In genomic region chr14:24630872-24631477, GRCh38 we compare ENCODE assay signal across 14 cellular contexts. TPM values are rescaled to one million over a fixed set of nuclear protein-coding genes. Genes with fewer than 3 reads are reported as not detected.
DNase-seq lines count a peak whose midpoint lies in the region; ATAC-seq, FAIRE-seq and TF ChIP-seq lines count a peak whose summit lies in the region.
"Had no signal": no experiment of that assay in that cellular context is flagged by ENCODE, and none has a peak within 500 bp of the region (broad histone marks: within the 10 kb centered on the region; RNA-seq: fewer than 3 reads in every experiment).

No MANE protein-coding gene starts in this region.

- no peak for ATAC-seq in activated CD8-positive, alpha-beta T cell treated with anti-CD3 and anti-CD28 coated beads, Interleukin-2, amount 10 ng/mL, durations not matched to agents 7 days and 5 days
- ATAC-seq in HG03378 (IDR thresholded peaks at IDR 0.05; ENCODE audit: unreplicated experiment) (no peak), HG03521 (IDR thresholded peaks at IDR 0.05; ENCODE audit: unreplicated experiment) (no peak)
- ATAC-seq: sciatic nerve had no signal

- H3K4me3 Mint-ChIP-seq in activated CD8-positive, alpha-beta T cell treated with anti-CD3 and anti-CD28 coated beads, Interleukin-2, amount 10 ng/mL, durations not matched to agents 7 days and 5 days = peak overlapping the region; percentile 93

- H3K27me3 Mint-ChIP-seq in activated CD8-positive, alpha-beta T cell treated with anti-CD3 and anti-CD28 coated beads, Interleukin-2, amount 10 ng/mL, durations not matched to agents 7 days and 5 days (ENCODE audit: low read depth) = no peaks in the 10 kb centered on the region

- H3K4me3 ChIP-seq in AG09309 (ENCODE audit: control insufficient read depth, low read depth, low read length) (no peak overlapping the region), LNCaP clone FGC (ENCODE audit: low read depth, low read length) (no peak overlapping the region)
- H3K4me3 ChIP-seq: BLaER1 had no signal

- H3K27ac Mint-ChIP-seq in activated CD8-positive, alpha-beta T cell treated with anti-CD3 and anti-CD28 coated beads, Interleukin-2, amount 10 ng/mL, durations not matched to agents 7 days and 5 days = peak overlapping the region; percentile 98

- H3K36me3 Mint-ChIP-seq in activated CD8-positive, alpha-beta T cell treated with anti-CD3 and anti-CD28 coated beads, Interleukin-2, amount 10 ng/mL, durations not matched to agents 7 days and 5 days (ENCODE audit: low read depth) = peaks cover 67% of the 10 kb centered on the region

- peaks cover 74% of the 10 kb centered on the region for H3K4me1 Mint-ChIP-seq in activated CD8-positive, alpha-beta T cell treated with anti-CD3 and anti-CD28 coated beads, Interleukin-2, amount 10 ng/mL, durations not matched to agents 7 days and 5 days (ENCODE audit: low read depth)

- no peak for FAIRE-seq in HTR-8/SVneo (lab: Jason Lieb, UNC)
- FAIRE-seq: endothelial cell of umbilical vein had no signal

- CTCF ChIA-PET in activated CD8-positive, alpha-beta T cell treated with anti-CD3 and anti-CD28 coated beads, Interleukin-2, amount 10 ng/mL, durations not matched to agents 7 days and 5 days (lab: Charles Lee) = interaction anchor here (1.0 to 7.6 kb wide), 5 partner anchors 19 to 59 kb away, joined by 3 to 82 read pairs (median 4); partner anchors contain the start of gene GZMH

- no peak for TF ChIP-seq CTCF in AG09309 (IDR thresholded peaks at IDR 0.05; ENCODE audit: control insufficient read depth, insufficient read depth, low read depth, low read length, missing control alignments)
- TF ChIP-seq CTCF in LNCaP clone FGC (IDR thresholded peaks at IDR 0.05; ENCODE audit: control insufficient read depth, extremely low read depth, insufficient read depth) = no peak

- DNase-seq in AG09309 (ENCODE audit: low read depth) (peak; percentile 7), LNCaP clone FGC (ENCODE audit: low read depth) (peak; percentile 74), iPS-NIHi11 (ENCODE audit: low spot score) (peak; percentile 26), HTR-8/SVneo (ENCODE audit: insufficient read length, low spot score) (no peak)
- DNase-seq in activated CD8-positive, alpha-beta T cell treated with anti-CD3 and anti-CD28 coated beads, Interleukin-2, amount 10 ng/mL, durations not matched to agents 7 days and 5 days = no peak
- DNase-seq in activated naive CD4-positive, alpha-beta T cell treated with Interleukin-2 at 50 U/mL for 16 hours = no peak
- DNase-seq: activated effector memory CD4-positive, alpha-beta T cell treated with Interleukin-2 at 50 U/mL for 16 hours; H7 had no signal

- H3K9me3 Mint-ChIP-seq in activated CD8-positive, alpha-beta T cell treated with anti-CD3 and anti-CD28 coated beads, Interleukin-2, amount 10 ng/mL, durations not matched to agents 7 days and 5 days (ENCODE audit: insufficient read depth) = no peaks in the 10 kb centered on the region

- POLR2A ChIA-PET in activated CD8-positive, alpha-beta T cell treated with anti-CD3 and anti-CD28 coated beads, Interleukin-2, amount 10 ng/mL, durations not matched to agents 7 days and 5 days (lab: Charles Lee) = interaction anchor here (0.9 to 1.4 kb wide), 2 partner anchors 21 to 63 kb away, joined by 5 read pairs; partner anchors contain the start of gene GZMH

RNA-seq across cellular contexts. Expression of gene GZMB, which starts 3.0 kb away (rescaled TPM):
- total RNA-seq in activated CD8-positive, alpha-beta T cell treated with anti-CD3 and anti-CD28 coated beads, Interleukin-2, amount 10 ng/mL, durations not matched to agents 7 days and 5 days = 100 to 1,000 TPM; 354 to 368 TPM
- total RNA-seq: endothelial cell of umbilical vein, H7, NCI-H460 had no signal

RNA-seq across cellular contexts. Expression of gene GZMH, which starts 21.5 kb away (rescaled TPM):
- 1 to 10 TPM; 9.0 to 9.9 TPM for total RNA-seq in activated CD8-positive, alpha-beta T cell treated with anti-CD3 and anti-CD28 coated beads, Interleukin-2, amount 10 ng/mL, durations not matched to agents 7 days and 5 days
- total RNA-seq: endothelial cell of umbilical vein, H7, NCI-H460 had no signal

RNA-seq across cellular contexts. Expression of gene CTSG, which starts 54.9 kb away (rescaled TPM):
- under 1 TPM; 0.32 to 0.47 TPM for total RNA-seq in activated CD8-positive, alpha-beta T cell treated with anti-CD3 and anti-CD28 coated beads, Interleukin-2, amount 10 ng/mL, durations not matched to agents 7 days and 5 days
- total RNA-seq: endothelial cell of umbilical vein, NCI-H460 had no signal

Comparison
In these comparisons a context has a peak if more than half of its experiments do, and no peak if none do; other contexts are left out.
1. DNase-seq: peak in AG09309 (single experiment), LNCaP clone FGC (single experiment) and iPS-NIHi11 (single experiment); none in activated CD8-positive, alpha-beta T cell treated with anti-CD3 and anti-CD28 coated beads, Interleukin-2, amount 10 ng/mL, durations not matched to agents 7 days and 5 days (single experiment), HTR-8/SVneo (single experiment) and activated naive CD4-positive, alpha-beta T cell treated with Interleukin-2 at 50 U/mL for 16 hours (single experiment).